Comparison of ENCODE assay signal across 1 cellular context in genomic region chr12:94282675-94283074, GRCh38.
TF ChIP-seq lines count a peak whose summit lies in the region.

No MANE protein-coding gene starts in this region.

TF ChIP-seq in SK-N-SH, 30 proteins besides CTCF, POLR2A, EP300 and RAD21 (continued from another document):
- TF ChIP-seq ZBTB33 (IDR thresholded peaks at IDR 0.05; ENCODE audit: borderline replicate concordance, low read depth) = no peak
